In the genomic region with DNA sequence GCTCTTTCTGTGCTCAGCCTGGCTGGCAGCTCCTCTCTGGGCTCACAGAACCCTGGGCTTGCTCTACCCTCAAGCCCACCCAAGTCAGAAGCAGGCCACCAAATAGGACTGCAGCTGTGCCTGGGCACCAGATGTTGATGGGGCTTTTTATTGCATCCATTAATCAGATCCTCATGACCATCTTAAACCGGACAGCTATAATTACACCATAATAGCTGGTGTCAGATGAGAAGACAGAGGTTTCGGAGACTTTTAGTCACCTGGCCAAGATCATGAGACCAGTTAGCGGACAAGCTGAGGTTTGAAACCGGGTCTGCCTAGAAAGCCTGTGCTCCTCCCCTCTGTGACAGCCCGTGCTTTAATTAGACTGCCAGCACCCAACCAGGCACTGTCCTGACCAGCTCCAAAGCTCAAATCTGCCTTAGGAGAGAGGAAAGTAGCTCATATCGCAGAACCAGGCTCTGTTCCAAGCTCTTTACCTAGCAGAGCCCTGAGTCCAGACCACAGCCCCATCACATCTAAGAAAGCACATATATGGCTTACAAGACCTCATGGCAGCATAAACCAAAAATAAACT, we compare ENCODE assay signal across 1 cellular context.
TF ChIP-seq lines count a peak whose summit lies in the region.

No MANE protein-coding gene starts in this region.

TF ChIP-seq in H1, 55 proteins besides CTCF, POLR2A, EP300 and RAD21:
- TF ChIP-seq TCF12 (IDR thresholded peaks at IDR 0.05; ENCODE audit: low read depth, low read length) (no peak), FOSL1 (IDR thresholded peaks at IDR 0.05; ENCODE audit: insufficient read depth, low read depth, low read length) (no peak), SP1 (IDR thresholded peaks at IDR 0.05; ENCODE audit: low read depth, low read length) (no peak), HDAC2 (IDR thresholded peaks at IDR 0.05; ENCODE audit: borderline replicate concordance in 1 of 2, low read depth in 2 of 2, low read length in 2 of 2) (no peak), EGR1 (IDR thresholded peaks at IDR 0.05; ENCODE audit: borderline replicate concordance, low read depth, low read length) (no peak), KDM1A (IDR thresholded peaks at IDR 0.05; ENCODE audit: borderline replicate concordance, low read length) (no peak), SUZ12 (IDR thresholded peaks at IDR 0.05; ENCODE audit: low read length) (no peak), YY1 (IDR thresholded peaks at IDR 0.05; ENCODE audit: low read depth, low read length) (no peak), CHD1 (IDR thresholded peaks at IDR 0.05; ENCODE audit: low read depth, low read length) (no peak), NANOG (IDR thresholded peaks at IDR 0.05; ENCODE audit: insufficient read depth, low read depth, low read length, poor library complexity, severe bottlenecking) (no peak), SP4 (IDR thresholded peaks at IDR 0.05; ENCODE audit: low read length) (no peak), CTBP2 (IDR thresholded peaks at IDR 0.05; ENCODE audit: borderline replicate concordance, insufficient read depth, insufficient read length, low read length) (no peak), GABPA (IDR thresholded peaks at IDR 0.05; ENCODE audit: borderline replicate concordance, insufficient read depth, low read length) (no peak), SP2 (IDR thresholded peaks at IDR 0.05; ENCODE audit: low read length) (no peak), MAFK (IDR thresholded peaks at IDR 0.05; ENCODE audit: low read depth, low read length) (no peak)
- TF ChIP-seq, protein P1, sequence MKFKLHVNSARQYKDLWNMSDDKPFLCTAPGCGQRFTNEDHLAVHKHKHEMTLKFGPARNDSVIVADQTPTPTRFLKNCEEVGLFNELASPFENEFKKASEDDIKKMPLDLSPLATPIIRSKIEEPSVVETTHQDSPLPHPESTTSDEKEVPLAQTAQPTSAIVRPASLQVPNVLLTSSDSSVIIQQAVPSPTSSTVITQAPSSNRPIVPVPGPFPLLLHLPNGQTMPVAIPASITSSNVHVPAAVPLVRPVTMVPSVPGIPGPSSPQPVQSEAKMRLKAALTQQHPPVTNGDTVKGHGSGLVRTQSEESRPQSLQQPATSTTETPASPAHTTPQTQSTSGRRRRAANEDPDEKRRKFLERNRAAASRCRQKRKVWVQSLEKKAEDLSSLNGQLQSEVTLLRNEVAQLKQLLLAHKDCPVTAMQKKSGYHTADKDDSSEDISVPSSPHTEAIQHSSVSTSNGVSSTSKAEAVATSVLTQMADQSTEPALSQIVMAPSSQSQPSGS (IDR thresholded peaks at IDR 0.05; ENCODE audit: low read length): no peak
